ENCODE assay signal across 39 cellular contexts in genomic region chr3:82178291-82178690, GRCh38.
"Had no signal": no experiment of that assay in that cellular context is flagged by ENCODE, and none has a peak within 500 bp of the region (broad histone marks: within the 10 kb centered on the region; RNA-seq: fewer than 3 reads in every experiment).

No MANE protein-coding gene starts in this region.

- H3K27ac Mint-ChIP-seq: activated naive CD4-positive, alpha-beta T cell treated with anti-CD3 and anti-CD28 coated beads for 36 hours; activated naive CD4-positive, alpha-beta T cell treated with anti-CD3 and anti-CD28 coated beads, Interleukin-2, amount 10 ng/mL, durations not matched to agents 7 days and 5 days; activated naive CD4-positive, alpha-beta T cell treated with anti-CD3 and anti-CD28 coated beads, Interleukin-2, amount 50 U/mL, for 24 hours; activated naive CD4-positive, alpha-beta T cell treated with anti-CD3 and anti-CD28 coated beads, Interleukin-2, amount 50 U/mL, for 72 hours; activated naive CD8-positive, alpha-beta T cell; activated naive CD8-positive, alpha-beta T cell treated with anti-CD3 and anti-CD28 coated beads for 36 hours; activated naive CD8-positive, alpha-beta T cell treated with anti-CD3 and anti-CD28 coated beads, Interleukin-2, amount 10 ng/mL, durations not matched to agents 7 days and 5 days; activated naive CD8-positive, alpha-beta T cell treated with anti-CD3 and anti-CD28 coated beads, Interleukin-2, amount 50 U/mL, for 24 hours; activated T-cell treated with anti-CD3 and anti-CD28 coated beads, Interleukin-2, amount 50 U/mL, for 24 hours; activated T-cell treated with anti-CD3 and anti-CD28 coated beads, Interleukin-2, amount 50 U/mL, for 72 hours; activated T-helper 1 cell treated with anti-CD3 and anti-CD28 coated beads, Interleukin-12 subunit alpha, Interleukin-12 subunit beta, Interleukin-2, Interleukin-4 antibody, amounts not matched to agents 30 ng/mL and 10 ng/mL and 1 ng/mL, durations not matched to agents 14 hours and 24 hours and 36 hours; activated T-helper 17 cell treated with anti-CD3 and anti-CD28 coated beads, Interleukin-2, amount 50 U/mL, for 72 hours; activated T-helper 2 cell treated with anti-CD3 and anti-CD28 coated beads, Interferon-gamma antibody, Interleukin-2, Interleukin-4, amounts not matched to agents 10 μg/mL and 5 μg/mL and 100 μg/mL, durations not matched to agents 14 hours and 24 hours and 36 hours had no signal

- DNase-seq: activated effector memory CD4-positive, alpha-beta T cell treated with anti-CD3 and anti-CD28 coated beads, Interleukin-2, amount 50 U/mL, for 16 hours; activated effector memory CD4-positive, alpha-beta T cell treated with Interleukin-2 at 50 U/mL for 16 hours; activated gamma-delta T cell; activated gamma-delta T cell treated with Interleukin-2 at 50 U/mL for 16 hours; activated naive CD4-positive, alpha-beta T cell; activated naive CD4-positive, alpha-beta T cell treated with anti-CD3 and anti-CD28 coated beads for 36 hours; activated naive CD4-positive, alpha-beta T cell treated with anti-CD3 and anti-CD28 coated beads, Interleukin-2, amount 10 ng/mL, durations not matched to agents 7 days and 5 days; activated naive CD4-positive, alpha-beta T cell treated with anti-CD3 and anti-CD28 coated beads, Interleukin-2, amount 50 U/mL, for 16 hours; activated naive CD4-positive, alpha-beta T cell treated with Interleukin-2 at 50 U/mL for 16 hours; activated naive CD8-positive, alpha-beta T cell treated with anti-CD3 and anti-CD28 coated beads for 36 hours; activated naive CD8-positive, alpha-beta T cell treated with anti-CD3 and anti-CD28 coated beads, Interleukin-2, amount 10 ng/mL, durations not matched to agents 7 days and 5 days; activated naive CD8-positive, alpha-beta T cell treated with anti-CD3 and anti-CD28 coated beads, Interleukin-2, amount 50 U/mL, for 24 hours; activated T-cell treated with anti-CD3 and anti-CD28 coated beads, Interleukin-2, amount 50 U/mL, for 24 hours; activated T-cell treated with anti-CD3 and anti-CD28 coated beads, Interleukin-2, amount 50 U/mL, for 4 hours; activated T-cell treated with anti-CD3 and anti-CD28 coated beads, Interleukin-2, amount 50 U/mL, for 48 hours; activated T-cell treated with anti-CD3 and anti-CD28 coated beads, Interleukin-2, amount 50 U/mL, for 72 hours; adrenal gland; amniotic stem cell; amygdala; anterior cingulate cortex; aorta; body of pancreas; brain microvascular endothelial cell; caudate nucleus; central memory CD4-positive, alpha-beta T cell; cerebellar nuclear complex had no signal

- H3K36me3 Mint-ChIP-seq: activated naive CD4-positive, alpha-beta T cell treated with anti-CD3 and anti-CD28 coated beads, Interleukin-2, amount 10 ng/mL, durations not matched to agents 7 days and 5 days; activated naive CD4-positive, alpha-beta T cell treated with anti-CD3 and anti-CD28 coated beads, Interleukin-2, amount 50 U/mL, for 24 hours; activated naive CD4-positive, alpha-beta T cell treated with anti-CD3 and anti-CD28 coated beads, Interleukin-2, amount 50 U/mL, for 72 hours; activated naive CD8-positive, alpha-beta T cell; activated naive CD8-positive, alpha-beta T cell treated with anti-CD3 and anti-CD28 coated beads for 36 hours; activated naive CD8-positive, alpha-beta T cell treated with anti-CD3 and anti-CD28 coated beads, Interleukin-2, amount 10 ng/mL, durations not matched to agents 7 days and 5 days; brain had no signal

- H3K9me3 ChIP-seq: adrenal gland, ascending aorta, body of pancreas, breast epithelium had no signal

- H3K27me3 Mint-ChIP-seq: activated naive CD4-positive, alpha-beta T cell treated with anti-CD3 and anti-CD28 coated beads, Interleukin-2, amount 10 ng/mL, durations not matched to agents 7 days and 5 days; activated naive CD4-positive, alpha-beta T cell treated with anti-CD3 and anti-CD28 coated beads, Interleukin-2, amount 50 U/mL, for 24 hours; activated naive CD8-positive, alpha-beta T cell; activated naive CD8-positive, alpha-beta T cell treated with anti-CD3 and anti-CD28 coated beads, Interleukin-2, amount 10 ng/mL, durations not matched to agents 7 days and 5 days; activated naive CD8-positive, alpha-beta T cell treated with anti-CD3 and anti-CD28 coated beads, Interleukin-2, amount 50 U/mL, for 24 hours; activated T-cell treated with anti-CD3 and anti-CD28 coated beads, Interleukin-2, amount 50 U/mL, for 24 hours; activated T-helper 17 cell treated with anti-CD3 and anti-CD28 coated beads, Interleukin-2, amount 50 U/mL, for 72 hours; central memory CD8-positive, alpha-beta T cell had no signal

- FAIRE-seq: astrocyte, bronchial epithelial cell had no signal

- H3K4me3 ChIP-seq: ascending aorta, body of pancreas, breast epithelium, cardiac muscle cell had no signal

- H3K27ac ChIP-seq: adrenal gland, ascending aorta, body of pancreas, brain microvascular endothelial cell, breast epithelium, cardiac muscle cell had no signal

- H3K4me3 Mint-ChIP-seq: activated naive CD4-positive, alpha-beta T cell treated with anti-CD3 and anti-CD28 coated beads for 36 hours; activated naive CD4-positive, alpha-beta T cell treated with anti-CD3 and anti-CD28 coated beads, Interleukin-2, amount 10 ng/mL, durations not matched to agents 7 days and 5 days; activated naive CD4-positive, alpha-beta T cell treated with anti-CD3 and anti-CD28 coated beads, Interleukin-2, amount 50 U/mL, for 24 hours; activated naive CD8-positive, alpha-beta T cell; activated naive CD8-positive, alpha-beta T cell treated with anti-CD3 and anti-CD28 coated beads for 36 hours; activated naive CD8-positive, alpha-beta T cell treated with anti-CD3 and anti-CD28 coated beads, Interleukin-2, amount 10 ng/mL, durations not matched to agents 7 days and 5 days; activated naive CD8-positive, alpha-beta T cell treated with anti-CD3 and anti-CD28 coated beads, Interleukin-2, amount 50 U/mL, for 24 hours; activated T-cell treated with anti-CD3 and anti-CD28 coated beads, Interleukin-2, amount 50 U/mL, for 24 hours; activated T-cell treated with anti-CD3 and anti-CD28 coated beads, Interleukin-2, amount 50 U/mL, for 4 hours; activated T-cell treated with anti-CD3 and anti-CD28 coated beads, Interleukin-2, amount 50 U/mL, for 72 hours; activated T-helper 1 cell treated with anti-CD3 and anti-CD28 coated beads, Interleukin-12 subunit alpha, Interleukin-12 subunit beta, Interleukin-2, Interleukin-4 antibody, amounts not matched to agents 30 ng/mL and 10 ng/mL and 1 ng/mL, durations not matched to agents 14 hours and 24 hours and 36 hours; activated T-helper 17 cell treated with anti-CD3 and anti-CD28 coated beads, Interleukin-2, amount 50 U/mL, for 72 hours; brain; central memory CD8-positive, alpha-beta T cell had no signal

- H3K36me3 ChIP-seq: adrenal gland, ascending aorta, brain microvascular endothelial cell, breast epithelium, cardiac muscle cell had no signal

- H3K27me3 ChIP-seq: adrenal gland, ascending aorta, body of pancreas, brain microvascular endothelial cell, breast epithelium, cardiac muscle cell had no signal

- H3K9me3 Mint-ChIP-seq: activated naive CD4-positive, alpha-beta T cell treated with anti-CD3 and anti-CD28 coated beads, Interleukin-2, amount 10 ng/mL, durations not matched to agents 7 days and 5 days; activated naive CD4-positive, alpha-beta T cell treated with anti-CD3 and anti-CD28 coated beads, Interleukin-2, amount 50 U/mL, for 24 hours; activated naive CD8-positive, alpha-beta T cell treated with anti-CD3 and anti-CD28 coated beads for 36 hours; activated naive CD8-positive, alpha-beta T cell treated with anti-CD3 and anti-CD28 coated beads, Interleukin-2, amount 10 ng/mL, durations not matched to agents 7 days and 5 days; activated naive CD8-positive, alpha-beta T cell treated with anti-CD3 and anti-CD28 coated beads, Interleukin-2, amount 50 U/mL, for 24 hours; activated T-cell treated with anti-CD3 and anti-CD28 coated beads, Interleukin-2, amount 50 U/mL, for 24 hours; activated T-cell treated with anti-CD3 and anti-CD28 coated beads, Interleukin-2, amount 50 U/mL, for 4 hours; activated T-cell treated with anti-CD3 and anti-CD28 coated beads, Interleukin-2, amount 50 U/mL, for 72 hours; activated T-helper 17 cell treated with anti-CD3 and anti-CD28 coated beads, Interleukin-2, amount 50 U/mL, for 72 hours; central memory CD8-positive, alpha-beta T cell had no signal

- H3K4me1 Mint-ChIP-seq: activated naive CD4-positive, alpha-beta T cell treated with anti-CD3 and anti-CD28 coated beads, Interleukin-2, amount 10 ng/mL, durations not matched to agents 7 days and 5 days; activated naive CD4-positive, alpha-beta T cell treated with anti-CD3 and anti-CD28 coated beads, Interleukin-2, amount 50 U/mL, for 24 hours; activated naive CD8-positive, alpha-beta T cell treated with anti-CD3 and anti-CD28 coated beads for 36 hours; activated naive CD8-positive, alpha-beta T cell treated with anti-CD3 and anti-CD28 coated beads, Interleukin-2, amount 10 ng/mL, durations not matched to agents 7 days and 5 days; activated naive CD8-positive, alpha-beta T cell treated with anti-CD3 and anti-CD28 coated beads, Interleukin-2, amount 50 U/mL, for 24 hours; activated T-helper 17 cell treated with anti-CD3 and anti-CD28 coated beads, Interleukin-2, amount 50 U/mL, for 72 hours; central memory CD8-positive, alpha-beta T cell had no signal

- H3K4me1 ChIP-seq: ascending aorta, body of pancreas, breast epithelium had no signal

- ATAC-seq: activated naive CD4-positive, alpha-beta T cell treated with anti-CD3 and anti-CD28 coated beads, Interleukin-2, amount 50 U/mL, for 72 hours; activated naive CD8-positive, alpha-beta T cell treated with anti-CD3 and anti-CD28 coated beads, Interleukin-2, amount 50 U/mL, for 24 hours; activated T-cell treated with anti-CD3 and anti-CD28 coated beads, Interleukin-2, amount 50 U/mL, for 4 hours; activated T-cell treated with anti-CD3 and anti-CD28 coated beads, Interleukin-2, amount 50 U/mL, for 72 hours; activated T-helper 17 cell treated with anti-CD3 and anti-CD28 coated beads, Interleukin-2, amount 50 U/mL, for 72 hours; body of pancreas had no signal
